ENCODE assay signal across 15 cellular contexts in the genomic region with DNA sequence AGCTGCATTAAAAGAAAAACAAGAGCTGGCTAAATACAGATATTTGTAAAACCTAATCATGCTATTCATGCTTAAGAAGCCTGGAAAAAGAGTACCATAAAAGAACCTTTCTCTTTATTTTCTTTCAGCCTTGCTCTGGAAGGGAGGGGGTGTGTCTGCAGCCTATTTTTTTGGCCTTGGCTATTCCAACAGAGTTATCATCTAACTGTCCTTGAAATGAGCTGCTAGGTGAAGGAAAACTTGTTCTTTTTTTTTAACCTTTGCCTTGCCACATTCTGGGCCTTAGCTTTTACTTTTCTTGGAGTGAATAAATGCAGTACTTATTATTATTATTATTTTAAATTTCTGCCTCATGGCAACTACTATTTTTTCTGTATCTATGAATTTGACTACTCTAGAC.
A peak's percentile ranks its signal among the peaks of the same experiment; 100 is the strongest.
DNase-seq lines count a peak whose midpoint lies in the region; ATAC-seq, FAIRE-seq and TF ChIP-seq lines count a peak whose summit lies in the region.
"Had no signal": no experiment of that assay in that cellular context is flagged by ENCODE, and none has a peak within 500 bp of the region (broad histone marks: within the 10 kb centered on the region; RNA-seq: fewer than 3 reads in every experiment).

No MANE protein-coding gene starts in this region.

- no peak for FAIRE-seq in pancreas (lab: Jason Lieb, UNC)

- ATAC-seq in body of pancreas (peak; percentile 58), pancreas (peak; percentile 58 to 82 (median 62)), GM18868 (IDR thresholded peaks at IDR 0.05; ENCODE audit: unreplicated experiment) (no peak)

- H3K27me3 ChIP-seq in HAP-1 (ENCODE audit: low read depth) (no peaks in the 10 kb centered on the region; the same call in 1 of the 2 replicates), body of pancreas (no peaks in the 10 kb centered on the region), pancreas (no peaks in the 10 kb centered on the region), tibial artery (no peaks in the 10 kb centered on the region)
- H3K27me3 ChIP-seq: BLaER1 treated with 17β-estradiol and CSF1 and Interleukin-3, amounts not matched to agents 10 nM and 100 nM had no signal

- intact Hi-C loops in body of pancreas (cut with DNase I) (no loop called here), pancreas (cut with DNase I) (no loop called here), tibial artery (cut with DNase I; ENCODE audit: low total_unique reads) (no loop called here)

- H3K4me3 ChIP-seq in HAP-1 (no peak overlapping the region), body of pancreas (no peak overlapping the region), pancreas (no peak overlapping the region), tibial artery (no peak overlapping the region)
- H3K4me3 ChIP-seq: BLaER1 treated with 17β-estradiol and CSF1 and Interleukin-3, amounts not matched to agents 10 nM and 100 nM; GM23338 had no signal

- peak overlapping the region; percentile 67 to 82 (median 72) for H3K27ac ChIP-seq in body of pancreas
- peak overlapping the region in 2 of 4 donors; percentile 65 to 74 for H3K27ac ChIP-seq in pancreas
- H3K27ac ChIP-seq in tibial artery = peak overlapping the region; percentile 73 to 91
- H3K27ac ChIP-seq: BLaER1 treated with 17β-estradiol and CSF1 and Interleukin-3, amounts not matched to agents 10 nM and 100 nM; HL-60 had no signal

- in situ Hi-C loops in HAP-1 (cut with MboI; ENCODE audit: low sequenced_read_pairs) = no loop called here

- no peaks in the 10 kb centered on the region for H3K4me1 ChIP-seq in HAP-1
- H3K4me1 ChIP-seq in body of pancreas = peaks cover 50% of the 10 kb centered on the region
- H3K4me1 ChIP-seq in pancreas = peaks cover 11 to 35% (median 24%) of the 10 kb centered on the region in 3 donors
- peaks cover 0 to 35% (median 20%) of the 10 kb centered on the region in 4 donors for H3K4me1 ChIP-seq in tibial artery

- no peak for TF ChIP-seq POLR2A in body of pancreas (IDR thresholded peaks at IDR 0.05)

- H3K36me3 ChIP-seq in HAP-1 (replicated peaks) (no peaks in the 10 kb centered on the region), body of pancreas (replicated peaks in 1 of 2; ENCODE audit: insufficient read depth in 1 of 2, low read depth in 2 of 2) (no peaks in the 10 kb centered on the region), pancreas (no peaks in the 10 kb centered on the region), tibial artery (no peaks in the 10 kb centered on the region)
- H3K36me3 ChIP-seq: BLaER1 treated with 17β-estradiol and CSF1 and Interleukin-3, amounts not matched to agents 10 nM and 100 nM had no signal

- no peaks in the 10 kb centered on the region for H3K9me3 ChIP-seq in HAP-1
- no peaks in the 10 kb centered on the region for H3K9me3 ChIP-seq in body of pancreas
- H3K9me3 ChIP-seq in pancreas = no peaks in the 10 kb centered on the region
- no peaks in the 10 kb centered on the region for H3K9me3 ChIP-seq in tibial artery
- H3K9me3 ChIP-seq: BLaER1 treated with 17β-estradiol and CSF1 and Interleukin-3, amounts not matched to agents 10 nM and 100 nM had no signal

- DNase-seq in HAP-1 (ENCODE audit: low spot score in 2 of 2) = peak; percentile 25 to 52
- DNase-seq in body of pancreas = peak in 3 of 4 donors; percentile 33 to 63 (median 52)
- DNase-seq in pancreas = peak in 2 of 6 donors; percentile 41 to 42
- DNase-seq in tibial artery = no peak
- no peak for DNase-seq in D341Med (ENCODE audit: low spot score)
- no peak for DNase-seq in NCI-H524 treated with DMSO at 0.1 percent for 48 hours (lab: John Stamatoyannopoulos, UW)
- DNase-seq: ACHN; CD4-positive, CD25-positive, alpha-beta regulatory T cell; DMS 273 treated with DMSO at 0.1 percent for 48 hours; H7; KBM-7 had no signal

- no peak for TF ChIP-seq CTCF in body of pancreas (IDR thresholded peaks at IDR 0.05)
- no peak for TF ChIP-seq CTCF in pancreas (IDR thresholded peaks at IDR 0.05)
- no peak for TF ChIP-seq CTCF in tibial artery (IDR thresholded peaks at IDR 0.05)

Comparison
In these comparisons a context has a peak if more than half of its experiments do, and no peak if none do; other contexts are left out.
1. DNase-seq: peak in HAP-1 (2 of 2) and body of pancreas (3 of 4); none in tibial artery (0 of 2), D341Med (single experiment) and NCI-H524 treated with DMSO at 0.1 percent for 48 hours (single experiment).